In the genomic region with DNA sequence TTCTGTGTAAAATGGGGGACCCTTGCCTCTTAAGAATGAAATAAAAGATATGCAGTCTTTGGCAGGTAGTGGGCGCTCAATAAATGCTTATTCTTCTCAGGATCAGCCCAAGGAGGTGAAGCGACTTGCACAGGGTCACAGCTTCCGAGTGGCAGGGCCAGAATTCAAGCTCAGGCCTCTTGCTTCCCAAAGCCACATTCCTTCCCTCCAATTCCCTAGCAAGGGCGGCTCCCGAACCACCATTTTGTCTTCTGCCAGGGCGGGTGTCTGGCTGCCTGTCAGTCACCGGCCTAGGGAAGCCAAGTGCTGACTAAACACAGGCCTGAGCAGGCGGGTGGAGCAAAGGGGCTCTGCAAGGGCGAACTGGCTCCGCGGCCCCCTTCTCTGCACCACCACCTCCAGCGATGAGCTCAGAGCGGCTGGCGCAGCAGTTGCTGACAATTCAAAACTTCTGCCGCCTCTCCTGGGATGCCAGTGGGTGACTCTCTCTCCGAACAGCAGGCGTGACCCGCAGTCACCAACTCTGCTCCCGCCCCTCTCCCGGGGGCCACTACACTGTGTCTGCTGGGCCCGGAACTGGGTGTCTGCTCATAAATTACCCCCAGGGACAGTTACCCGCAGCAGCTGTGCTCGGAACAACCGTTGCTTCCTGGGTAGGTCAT, we compare ENCODE assay signal across 8 cellular contexts.
DNase-seq lines count a peak whose midpoint lies in the region; ATAC-seq and TF ChIP-seq lines count a peak whose summit lies in the region.

No MANE protein-coding gene starts in this region.

- H3K36me3 Mint-ChIP-seq in activated naive CD8-positive, alpha-beta T cell treated with anti-CD3 and anti-CD28 coated beads, Interleukin-2, amount 50 U/mL, for 24 hours (ENCODE audit: low read depth) = peaks cover 5% of the 10 kb centered on the region

- peak overlapping the region; percentile 76 for H3K27ac Mint-ChIP-seq in activated naive CD8-positive, alpha-beta T cell treated with anti-CD3 and anti-CD28 coated beads, Interleukin-2, amount 50 U/mL, for 24 hours

- peak; percentile 64 for ATAC-seq in activated naive CD8-positive, alpha-beta T cell treated with anti-CD3 and anti-CD28 coated beads, Interleukin-2, amount 50 U/mL, for 24 hours
- ATAC-seq in GM18511 (IDR thresholded peaks at IDR 0.05; ENCODE audit: unreplicated experiment) = no peak

- no peaks in the 10 kb centered on the region for H3K27me3 Mint-ChIP-seq in activated naive CD8-positive, alpha-beta T cell treated with anti-CD3 and anti-CD28 coated beads, Interleukin-2, amount 50 U/mL, for 24 hours

- TF ChIP-seq CTCF in HFF-Myc (IDR thresholded peaks at IDR 0.05; ENCODE audit: low read depth, low read length, missing control alignments) = peak; percentile 29

- no peaks in the 10 kb centered on the region for H3K9me3 Mint-ChIP-seq in activated naive CD8-positive, alpha-beta T cell treated with anti-CD3 and anti-CD28 coated beads, Interleukin-2, amount 50 U/mL, for 24 hours

- no peak overlapping the region for H3K4me3 ChIP-seq in HFF-Myc (replicated peaks; ENCODE audit: low read depth, low read length)
- no peak overlapping the region for H3K4me3 ChIP-seq in skeletal muscle cell (ENCODE audit: low read depth, low read length)

- peak overlapping the region; percentile 11 for H3K4me3 Mint-ChIP-seq in activated naive CD8-positive, alpha-beta T cell treated with anti-CD3 and anti-CD28 coated beads, Interleukin-2, amount 50 U/mL, for 24 hours

- DNase-seq in CD1c-positive myeloid dendritic cell (ENCODE audit: extremely low spot score) (peak; percentile 50), HFF-Myc (ENCODE audit: extremely low read depth, low read depth) (no peak), hepatic stellate cell (ENCODE audit: low spot score) (peak; percentile 63), skeletal muscle cell (ENCODE audit: low read depth) (peak; percentile 60), NCI-H1436 (lab: John Stamatoyannopoulos, UW) (no peak), GM19240 (ENCODE audit: insufficient read length, low spot score) (no peak)
- DNase-seq in activated naive CD8-positive, alpha-beta T cell treated with anti-CD3 and anti-CD28 coated beads, Interleukin-2, amount 50 U/mL, for 24 hours = peak; percentile 56

- H3K4me1 Mint-ChIP-seq in activated naive CD8-positive, alpha-beta T cell treated with anti-CD3 and anti-CD28 coated beads, Interleukin-2, amount 50 U/mL, for 24 hours = peaks cover 24% of the 10 kb centered on the region

Comparison
In these comparisons a context has a peak if more than half of its experiments do, and no peak if none do; other contexts are left out.
1. DNase-seq: peak in CD1c-positive myeloid dendritic cell (single experiment), activated naive CD8-positive, alpha-beta T cell treated with anti-CD3 and anti-CD28 coated beads, Interleukin-2, amount 50 U/mL, for 24 hours (single experiment), hepatic stellate cell (single experiment) and skeletal muscle cell (single experiment); none in HFF-Myc (single experiment), NCI-H1436 (single experiment) and GM19240 (single experiment).